Comparison of ENCODE assay signal across 12 cellular contexts in the genomic region with DNA sequence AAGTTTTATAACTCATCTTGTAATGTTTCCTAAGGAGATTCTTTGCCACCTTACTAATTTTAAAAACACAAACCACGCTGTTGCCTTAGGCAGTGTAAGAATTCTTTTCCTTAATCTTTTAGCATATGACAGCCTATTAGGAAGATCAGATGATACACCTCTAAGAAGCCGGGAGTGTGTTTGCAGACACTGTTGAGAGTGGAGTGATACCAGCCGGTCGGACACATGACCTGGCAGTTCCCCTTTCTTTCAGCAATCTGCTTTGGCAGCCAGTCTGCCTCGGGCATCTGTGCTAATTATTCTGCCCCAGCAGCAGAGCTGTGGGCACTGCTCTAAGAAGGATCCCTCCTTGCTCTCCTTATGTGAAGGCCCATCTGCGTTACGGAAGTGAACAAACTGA. TPM values are rescaled to one million over a fixed set of nuclear protein-coding genes. Genes with fewer than 3 reads are reported as not detected.
DNase-seq lines count a peak whose midpoint lies in the region; ATAC-seq and TF ChIP-seq lines count a peak whose summit lies in the region.
"Had no signal": no experiment of that assay in that cellular context is flagged by ENCODE, and none has a peak within 500 bp of the region (broad histone marks: within the 10 kb centered on the region; RNA-seq: fewer than 3 reads in every experiment).

No MANE protein-coding gene starts in this region.

- peaks cover 11% of the 10 kb centered on the region for H3K4me1 ChIP-seq in endocrine pancreas (ENCODE audit: control insufficient read depth, insufficient read depth, low read length)
- H3K4me1 ChIP-seq: SJSA1 had no signal

- ATAC-seq in omental fat pad (ENCODE audit: low FRiP score) (peak; percentile 51), GM21367 (IDR thresholded peaks at IDR 0.05; ENCODE audit: unreplicated experiment) (no peak), HG03025 (IDR thresholded peaks at IDR 0.05; ENCODE audit: low FRiP score, unreplicated experiment) (no peak)

- no peaks in the 10 kb centered on the region for H3K9me3 ChIP-seq in endocrine pancreas (ENCODE audit: control insufficient read depth, low read length)
- H3K9me3 ChIP-seq: SJSA1, transverse colon had no signal

- no peaks in the 10 kb centered on the region for H3K36me3 ChIP-seq in endocrine pancreas (ENCODE audit: control insufficient read depth, insufficient read depth, low read length)
- H3K36me3 ChIP-seq: SJSA1, transverse colon had no signal

- CTCF ChIA-PET in activated naive CD4-positive, alpha-beta T cell treated with anti-CD3 and anti-CD28 coated beads, Interleukin-2, amount 10 ng/mL, durations not matched to agents 7 days and 5 days (lab: Charles Lee): no interaction called here

- DNase-seq in HFFc6: peak; percentile 35
- DNase-seq in NCI-H524 treated with DMSO at 0.1 percent for 48 hours (lab: John Stamatoyannopoulos, UW): peak; percentile 96
- no peak for DNase-seq in omental fat pad (ENCODE audit: low spot score)
- DNase-seq in activated T-helper 2 cell treated with anti-CD3 and anti-CD28 coated beads, Interferon-gamma antibody, Interleukin-2, Interleukin-4, amounts not matched to agents 10 μg/mL and 5 μg/mL and 100 μg/mL, durations not matched to agents 14 hours and 24 hours and 36 hours (ENCODE audit: low spot score): no peak
- no peak for DNase-seq in activated naive CD4-positive, alpha-beta T cell treated with anti-CD3 and anti-CD28 coated beads, Interleukin-2, amount 10 ng/mL, durations not matched to agents 7 days and 5 days
- DNase-seq: transverse colon had no signal

- peak overlapping the region; percentile 77 for H3K4me3 ChIP-seq in endocrine pancreas (ENCODE audit: control insufficient read depth, insufficient read depth, low read length)
- H3K4me3 ChIP-seq: SJSA1, transverse colon had no signal

- H3K36me3 Mint-ChIP-seq in HFFc6 (ENCODE audit: low read depth): peaks cover 21% of the 10 kb centered on the region
- no peaks in the 10 kb centered on the region for H3K36me3 Mint-ChIP-seq in activated T-helper 2 cell treated with anti-CD3 and anti-CD28 coated beads, Interferon-gamma antibody, Interleukin-2, Interleukin-4, amounts not matched to agents 10 μg/mL and 5 μg/mL and 100 μg/mL, durations not matched to agents 14 hours and 24 hours and 36 hours (ENCODE audit: low read depth)
- no peaks in the 10 kb centered on the region for H3K36me3 Mint-ChIP-seq in activated naive CD4-positive, alpha-beta T cell treated with anti-CD3 and anti-CD28 coated beads, Interleukin-2, amount 10 ng/mL, durations not matched to agents 7 days and 5 days
- H3K36me3 Mint-ChIP-seq: memory B cell had no signal

- H3K4me1 Mint-ChIP-seq in HFFc6 (ENCODE audit: low read depth): peaks cover 41% of the 10 kb centered on the region
- H3K4me1 Mint-ChIP-seq in activated T-helper 2 cell treated with anti-CD3 and anti-CD28 coated beads, Interferon-gamma antibody, Interleukin-2, Interleukin-4, amounts not matched to agents 10 μg/mL and 5 μg/mL and 100 μg/mL, durations not matched to agents 14 hours and 24 hours and 36 hours (ENCODE audit: low read depth): no peaks in the 10 kb centered on the region
- H3K4me1 Mint-ChIP-seq in activated naive CD4-positive, alpha-beta T cell treated with anti-CD3 and anti-CD28 coated beads, Interleukin-2, amount 10 ng/mL, durations not matched to agents 7 days and 5 days: no peaks in the 10 kb centered on the region
- H3K4me1 Mint-ChIP-seq: memory B cell had no signal

- no peak for TF ChIP-seq CTCF in HFFc6 (IDR thresholded peaks at IDR 0.05)
- no peak for TF ChIP-seq CTCF in omental fat pad (IDR thresholded peaks at IDR 0.05)

- intact Hi-C loops in activated T-helper 2 cell treated with anti-CD3 and anti-CD28 coated beads, Interferon-gamma antibody, Interleukin-2, Interleukin-4, amounts not matched to agents 10 μg/mL and 5 μg/mL and 100 μg/mL, durations not matched to agents 14 hours and 24 hours and 36 hours (cut with micrococcal nuclease): no loop called here

- H3K27ac Mint-ChIP-seq in HFFc6: no peak overlapping the region
- H3K27ac Mint-ChIP-seq in activated T-helper 2 cell treated with anti-CD3 and anti-CD28 coated beads, Interferon-gamma antibody, Interleukin-2, Interleukin-4, amounts not matched to agents 10 μg/mL and 5 μg/mL and 100 μg/mL, durations not matched to agents 14 hours and 24 hours and 36 hours: no peak overlapping the region
- no peak overlapping the region for H3K27ac Mint-ChIP-seq in activated naive CD4-positive, alpha-beta T cell treated with anti-CD3 and anti-CD28 coated beads, Interleukin-2, amount 10 ng/mL, durations not matched to agents 7 days and 5 days
- H3K27ac Mint-ChIP-seq: activated T-helper 1 cell treated with anti-CD3 and anti-CD28 coated beads, Interleukin-12 subunit alpha, Interleukin-12 subunit beta, Interleukin-2, Interleukin-4 antibody, amounts not matched to agents 30 ng/mL and 10 ng/mL and 1 ng/mL, durations not matched to agents 14 hours and 24 hours and 36 hours; memory B cell had no signal

- H3K4me3 Mint-ChIP-seq in HFFc6: peak overlapping the region; percentile 11; the same call in 1 of the 2 replicates
- H3K4me3 Mint-ChIP-seq in activated T-helper 2 cell treated with anti-CD3 and anti-CD28 coated beads, Interferon-gamma antibody, Interleukin-2, Interleukin-4, amounts not matched to agents 10 μg/mL and 5 μg/mL and 100 μg/mL, durations not matched to agents 14 hours and 24 hours and 36 hours (ENCODE audit: low read depth): no peak overlapping the region
- no peak overlapping the region for H3K4me3 Mint-ChIP-seq in activated naive CD4-positive, alpha-beta T cell treated with anti-CD3 and anti-CD28 coated beads, Interleukin-2, amount 10 ng/mL, durations not matched to agents 7 days and 5 days
- H3K4me3 Mint-ChIP-seq: activated T-helper 1 cell treated with anti-CD3 and anti-CD28 coated beads, Interleukin-12 subunit alpha, Interleukin-12 subunit beta, Interleukin-2, Interleukin-4 antibody, amounts not matched to agents 30 ng/mL and 10 ng/mL and 1 ng/mL, durations not matched to agents 14 hours and 24 hours and 36 hours; memory B cell had no signal

- H3K27me3 ChIP-seq in endocrine pancreas (ENCODE audit: control insufficient read depth, insufficient read depth, low read length): no peaks in the 10 kb centered on the region
- H3K27me3 ChIP-seq: SJSA1, transverse colon had no signal

- H3K9me3 Mint-ChIP-seq in HFFc6: no peaks in the 10 kb centered on the region
- no peaks in the 10 kb centered on the region for H3K9me3 Mint-ChIP-seq in activated T-helper 2 cell treated with anti-CD3 and anti-CD28 coated beads, Interferon-gamma antibody, Interleukin-2, Interleukin-4, amounts not matched to agents 10 μg/mL and 5 μg/mL and 100 μg/mL, durations not matched to agents 14 hours and 24 hours and 36 hours
- H3K9me3 Mint-ChIP-seq in activated naive CD4-positive, alpha-beta T cell treated with anti-CD3 and anti-CD28 coated beads, Interleukin-2, amount 10 ng/mL, durations not matched to agents 7 days and 5 days: no peaks in the 10 kb centered on the region
- H3K9me3 Mint-ChIP-seq: activated T-helper 1 cell treated with anti-CD3 and anti-CD28 coated beads, Interleukin-12 subunit alpha, Interleukin-12 subunit beta, Interleukin-2, Interleukin-4 antibody, amounts not matched to agents 30 ng/mL and 10 ng/mL and 1 ng/mL, durations not matched to agents 14 hours and 24 hours and 36 hours had no signal

- H3K27me3 Mint-ChIP-seq in HFFc6 (ENCODE audit: insufficient read depth): peaks cover 7% of the 10 kb centered on the region
- H3K27me3 Mint-ChIP-seq in activated T-helper 2 cell treated with anti-CD3 and anti-CD28 coated beads, Interferon-gamma antibody, Interleukin-2, Interleukin-4, amounts not matched to agents 10 μg/mL and 5 μg/mL and 100 μg/mL, durations not matched to agents 14 hours and 24 hours and 36 hours (ENCODE audit: low read depth): no peaks in the 10 kb centered on the region
- H3K27me3 Mint-ChIP-seq in activated naive CD4-positive, alpha-beta T cell treated with anti-CD3 and anti-CD28 coated beads, Interleukin-2, amount 10 ng/mL, durations not matched to agents 7 days and 5 days: no peaks in the 10 kb centered on the region
- H3K27me3 Mint-ChIP-seq: memory B cell had no signal

- H3K9ac ChIP-seq in endocrine pancreas (ENCODE audit: control insufficient read depth, insufficient read depth, low read length): no peak overlapping the region

RNA-seq across cellular contexts. Expression of gene PLCB4, which starts 50.9 kb away (rescaled TPM):
- total RNA-seq in HFFc6 (2021; fragmentation: NEBNext Ultra II Directional; extraction: Animal tissue kit (Norgen Biotek cat#: 25700)): 10 to 100 TPM; 71.8 to 95.7 (median 79.1) TPM
- 10 to 100 TPM in 2 of 4 donors, 1 to 10 TPM in 2; 6.6 to 18.4 (median 11.4) TPM for total RNA-seq in omental fat pad
- not detected in 2 replicates for total RNA-seq in activated T-helper 2 cell treated with anti-CD3 and anti-CD28 coated beads, Interferon-gamma antibody, Interleukin-2, Interleukin-4, amounts not matched to agents 10 μg/mL and 5 μg/mL and 100 μg/mL, durations not matched to agents 14 hours and 24 hours and 36 hours
- total RNA-seq: activated T-helper 1 cell treated with anti-CD3 and anti-CD28 coated beads, Interleukin-12 subunit alpha, Interleukin-12 subunit beta, Interleukin-2, Interleukin-4 antibody, amounts not matched to agents 30 ng/mL and 10 ng/mL and 1 ng/mL, durations not matched to agents 14 hours and 24 hours and 36 hours had no signal

Comparison
In these comparisons a context has a peak if more than half of its experiments do, and no peak if none do; other contexts are left out.
1. DNase-seq: peak in HFFc6 (single experiment) and NCI-H524 treated with DMSO at 0.1 percent for 48 hours (single experiment); none in omental fat pad (single experiment), activated T-helper 2 cell treated with anti-CD3 and anti-CD28 coated beads, Interferon-gamma antibody, Interleukin-2, Interleukin-4, amounts not matched to agents 10 μg/mL and 5 μg/mL and 100 μg/mL, durations not matched to agents 14 hours and 24 hours and 36 hours (single experiment) and activated naive CD4-positive, alpha-beta T cell treated with anti-CD3 and anti-CD28 coated beads, Interleukin-2, amount 10 ng/mL, durations not matched to agents 7 days and 5 days (single experiment).